In the genomic region with DNA sequence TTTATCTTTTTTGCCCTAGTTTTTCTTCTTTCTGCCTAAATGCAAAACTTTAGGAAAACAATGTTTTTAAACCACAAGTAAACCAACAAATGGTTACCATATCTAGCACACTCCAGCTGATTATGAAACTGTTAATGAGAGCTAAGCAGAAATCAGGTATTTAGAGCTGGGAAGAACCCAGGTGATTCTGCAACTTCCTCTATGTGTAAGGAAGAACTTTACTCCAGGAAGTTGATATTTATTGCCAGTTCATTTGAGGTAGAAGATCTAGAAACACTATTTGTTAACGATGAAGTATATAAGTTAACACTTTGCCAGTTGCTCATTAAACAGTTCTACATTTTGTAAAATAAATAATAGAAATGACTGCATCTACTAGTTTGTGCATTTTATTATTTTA, we compare ENCODE assay signal across 16 cellular contexts. TPM values are rescaled to one million over a fixed set of nuclear protein-coding genes. Genes with fewer than 3 reads are reported as not detected.
DNase-seq lines count a peak whose midpoint lies in the region; ATAC-seq and FAIRE-seq lines count a peak whose summit lies in the region.
"Had no signal": no experiment of that assay in that cellular context is flagged by ENCODE, and none has a peak within 500 bp of the region (broad histone marks: within the 10 kb centered on the region; RNA-seq: fewer than 3 reads in every experiment).

No MANE protein-coding gene starts in this region.

- no peaks in the 10 kb centered on the region for H3K9me3 ChIP-seq in small intestine (ENCODE audit: control insufficient read depth, low read depth)
- H3K9me3 ChIP-seq: Caco-2 had no signal

- 22 to 57% (median 25%) methylated on average over 1 of the region's 1 CpG for WGBS in small intestine, 3 donors

- H3K36me3 ChIP-seq in small intestine (ENCODE audit: control insufficient read depth in 2 of 2, insufficient read depth in 2 of 2, low read length in 2 of 2), result no peaks in the 10 kb centered on the region

- no peak overlapping the region for H3K27ac ChIP-seq in small intestine (ENCODE audit: low read depth in 1 of 2, low read length in 1 of 2)
- H3K27ac ChIP-seq: GM23248 had no signal

- FAIRE-seq in islet of Langerhans (lab: Jason Lieb, UNC), result peak; percentile 58
- FAIRE-seq in small intestine (lab: Jason Lieb, UNC), result no peak
- FAIRE-seq: G401.6, GM12892 had no signal

- H3K4me3 ChIP-seq in small intestine (ENCODE audit: low read depth in 1 of 2, low read length in 2 of 2), result no peak overlapping the region
- H3K4me3 ChIP-seq: GM23248 had no signal

- peaks cover 0 to 8% of the 10 kb centered on the region in 2 donors for H3K4me1 ChIP-seq in small intestine (ENCODE audit: control insufficient read depth in 2 of 2, insufficient read depth in 1 of 2, low read depth in 1 of 2, low read length in 1 of 2)

- ATAC-seq in stimulated activated naive CD8-positive, alpha-beta T cell treated with anti-CD3 and anti-CD28 coated beads, Interleukin-15, Interleukin-2, amounts not matched to agents 100 U/mL and 50 U/mL, for 24 hours, result no peak
- no peak for ATAC-seq in GM21528 (IDR thresholded peaks at IDR 0.05; ENCODE audit: low FRiP score, unreplicated experiment)
- ATAC-seq: HCT116 had no signal

- peak; percentile 11 for DNase-seq in SKM-1 (lab: John Stamatoyannopoulos, UW; ENCODE audit: unreplicated experiment)
- peak; percentile 8 for DNase-seq in small intestine
- DNase-seq in effector CD4-positive, alpha-beta T cell, result no peak
- DNase-seq in stimulated activated naive CD8-positive, alpha-beta T cell treated with anti-CD3 and anti-CD28 coated beads, Interleukin-15, Interleukin-2, amounts not matched to agents 100 U/mL and 50 U/mL, for 24 hours, result no peak
- DNase-seq: C1 segment of cervical spinal cord; Caco-2; CD4-positive, alpha-beta memory T cell; DMS153; DND-41; GM23248; H9 had no signal

- H3K27me3 ChIP-seq in small intestine (ENCODE audit: control insufficient read depth in 2 of 2, insufficient read depth in 2 of 2, low read length in 2 of 2), result peaks cover 0 to 12% of the 10 kb centered on the region in 2 donors

RNA-seq across cellular contexts. Expression of gene B3GALT1, which starts 5.2 kb away (rescaled TPM):
- polyA plus RNA-seq in small intestine, result under 1 TPM in 1 of 3 donors, not detected in 2; 0.07 TPM
- polyA plus RNA-seq: CD4-positive, alpha-beta memory T cell; GM23248 had no signal

Comparison
In these comparisons a context has a peak if more than half of its experiments do, and no peak if none do; other contexts are left out.
1. DNase-seq: peak in SKM-1 (single experiment) and small intestine (single experiment); none in effector CD4-positive, alpha-beta T cell (single experiment) and stimulated activated naive CD8-positive, alpha-beta T cell treated with anti-CD3 and anti-CD28 coated beads, Interleukin-15, Interleukin-2, amounts not matched to agents 100 U/mL and 50 U/mL, for 24 hours (single experiment).